ENCODE assay signal across 28 cellular contexts in genomic region chr21:23014021-23014420, GRCh38.
"Had no signal": no experiment of that assay in that cellular context is flagged by ENCODE, and none has a peak within 500 bp of the region (broad histone marks: within the 10 kb centered on the region; RNA-seq: fewer than 3 reads in every experiment).

No MANE protein-coding gene starts in this region.

- DNase-seq: activated CD4-positive, alpha-beta memory T cell treated with anti-CD3 and anti-CD28 coated beads for 36 hours; activated CD4-positive, alpha-beta T cell treated with anti-CD3 and anti-CD28 coated beads, Interleukin-2, amount 10 ng/mL, durations not matched to agents 7 days and 5 days; activated CD4-positive, CD25-positive, alpha-beta regulatory T cell; activated CD8-positive, alpha-beta memory T cell treated with anti-CD3 and anti-CD28 coated beads for 24 hours; activated gamma-delta T cell; activated naive CD4-positive, alpha-beta T cell treated with anti-CD3 and anti-CD28 coated beads for 36 hours; activated T-cell treated with anti-CD3 and anti-CD28 coated beads for 4 hours; activated T-cell treated with anti-CD3 and anti-CD28 coated beads, Interleukin-2, amount 50 U/mL, for 48 hours; brain microvascular endothelial cell; Karpas-422; MM.1S; NCI-H1105; NCI-H1436; NCI-H1694 treated with DMSO at 0.1 percent for 48 hours; NCI-H2029 treated with DMSO at 0.1 percent for 48 hours; NCI-H345; NCI-H510A; NCI-H526 treated with DMSO at 0.1 percent for 48 hours; NCI-H82; NK-92 treated with Interleukin-12 subunit alpha and Interleukin-12 subunit beta, amount 100 ng/mL, for 24 hours; Peyer's patch; Right ventricle myocardium superior; SJCRH30; SK-N-SH; T-helper 1 cell had no signal

- H3K9me3 ChIP-seq: Peyer's patch, SJCRH30, SK-N-SH had no signal

- H3K36me3 ChIP-seq: brain microvascular endothelial cell, Peyer's patch, SJCRH30 had no signal

- H3K4me1 ChIP-seq: Peyer's patch, SJCRH30 had no signal

- H3K4me2 ChIP-seq: SK-N-SH had no signal

- H3K4me3 ChIP-seq: Peyer's patch, SJCRH30 had no signal

- H3K27ac ChIP-seq: brain microvascular endothelial cell, Peyer's patch, RWPE1, SJCRH30, VCaP had no signal

- ATAC-seq: activated T-helper 17 cell treated with anti-CD3 and anti-CD28 coated beads, Interleukin-2, amount 50 U/mL, for 72 hours had no signal

- H3K27me3 ChIP-seq: brain microvascular endothelial cell, Peyer's patch, SJCRH30 had no signal

- H3K9ac ChIP-seq: SK-N-SH had no signal
